10 cellular contexts compared by ENCODE assay signal in the genomic region with DNA sequence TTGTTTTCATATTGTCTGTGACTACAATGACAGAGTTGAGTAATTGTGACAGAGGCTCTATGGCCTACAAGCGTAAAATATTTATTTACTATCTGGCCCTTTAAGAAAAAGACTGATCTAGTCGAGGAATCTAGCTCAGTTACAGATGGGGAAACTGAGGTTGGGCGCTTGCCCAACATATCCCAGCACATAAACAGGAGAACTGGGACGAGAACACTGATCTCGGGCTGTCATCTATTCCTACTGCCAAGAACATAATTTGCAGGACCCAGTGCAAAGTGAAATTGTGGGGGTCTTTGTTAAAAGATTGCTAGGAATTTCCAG. TPM values are rescaled to one million over a fixed set of nuclear protein-coding genes. Genes with fewer than 3 reads are reported as not detected.
DNase-seq lines count a peak whose midpoint lies in the region; ATAC-seq and TF ChIP-seq lines count a peak whose summit lies in the region.
"Had no signal": no experiment of that assay in that cellular context is flagged by ENCODE, and none has a peak within 500 bp of the region (broad histone marks: within the 10 kb centered on the region; RNA-seq: fewer than 3 reads in every experiment).

No MANE protein-coding gene starts in this region.

- no peak for DNase-seq in activated T-cell treated with anti-CD3 and anti-CD28 coated beads, Interleukin-2, amount 50 U/mL, for 24 hours
- DNase-seq in activated T-cell treated with anti-CD3 and anti-CD28 coated beads, Interleukin-2, amount 50 U/mL, for 1 hour = no peak
- DNase-seq in right lobe of liver = peak in 1 of 3 donors; percentile 32
- no peak for DNase-seq in thoracic aorta (ENCODE audit: low spot score)
- DNase-seq in stimulated activated CD4-positive, alpha-beta T cell treated with anti-CD3 and anti-CD28 coated beads, Interleukin-2, amount 100 ng/mL, for 24 hours = no peak
- DNase-seq in AG08396 (ENCODE audit: low spot score) = no peak
- no peak for DNase-seq in SJCRH30
- DNase-seq: NCI-H187 treated with DMSO at 0.1 percent for 48 hours had no signal

- H3K27ac ChIP-seq in VCaP (no peak overlapping the region), right lobe of liver (peak overlapping the region in 2 of 3 donors; percentile 90 to 99), thoracic aorta (peak overlapping the region in 1 of 2 donors; percentile 98), SJCRH30 (no peak overlapping the region)

- WGBS in right lobe of liver (ENCODE audit: insufficient coverage, low coverage, low lambda C conversion rate, missing lambda C conversion rate) = 17% methylated on average over 4 of the region's 5 CpGs

- peaks cover 19% of the 10 kb centered on the region for H3K4me1 Mint-ChIP-seq in activated T-cell treated with anti-CD3 and anti-CD28 coated beads, Interleukin-2, amount 50 U/mL, for 24 hours (ENCODE audit: low read depth)

- H3K4me1 ChIP-seq in right lobe of liver (peaks cover 0 to 53% (median 25%) of the 10 kb centered on the region in 4 donors), thoracic aorta (ENCODE audit: control insufficient read depth in 1 of 2, low read depth in 2 of 2) (peaks cover 28 to 32% of the 10 kb centered on the region in 2 donors), SJCRH30 (peaks cover 3% of the 10 kb centered on the region; the same call in 1 of the 2 replicates)

- H3K4me3 ChIP-seq in right lobe of liver (no peak overlapping the region), thoracic aorta (peak overlapping the region; percentile 87), SJCRH30 (no peak overlapping the region)

- H3K27me3 Mint-ChIP-seq in activated T-cell treated with anti-CD3 and anti-CD28 coated beads, Interleukin-2, amount 50 U/mL, for 24 hours = peaks cover 2% of the 10 kb centered on the region

- H3K27me3 ChIP-seq in right lobe of liver (no peaks in the 10 kb centered on the region), thoracic aorta (replicated peaks; ENCODE audit: insufficient read depth) (no peaks in the 10 kb centered on the region), SJCRH30 (peaks cover 11% of the 10 kb centered on the region; the same call in 1 of the 2 replicates)

- ATAC-seq in right lobe of liver (no peak), thoracic aorta (ENCODE audit: insufficient number of reproducible peaks, low FRiP score, low read depth) (no peak)

- H3K9me3 ChIP-seq in right lobe of liver (no peaks in the 10 kb centered on the region), thoracic aorta (no peaks in the 10 kb centered on the region), SJCRH30 (replicated peaks) (no peaks in the 10 kb centered on the region)
- H3K9me3 ChIP-seq: SK-N-SH had no signal

- peak overlapping the region; percentile 61 for H3K27ac Mint-ChIP-seq in activated T-cell treated with anti-CD3 and anti-CD28 coated beads, Interleukin-2, amount 50 U/mL, for 24 hours

- peaks cover 22% of the 10 kb centered on the region for H3K36me3 Mint-ChIP-seq in activated T-cell treated with anti-CD3 and anti-CD28 coated beads, Interleukin-2, amount 50 U/mL, for 24 hours (ENCODE audit: low read depth)

- intact Hi-C loops in right lobe of liver (cut with DNase I) = loop anchor here in 1 of 2 donors (5.0 kb wide), 1 partner anchor 239 kb away; no protein-coding TSS in a partner anchor

- H3K36me3 ChIP-seq in right lobe of liver = peaks cover 0 to 35% (median 7%) of the 10 kb centered on the region in 4 donors
- H3K36me3 ChIP-seq in thoracic aorta = peaks cover 30% of the 10 kb centered on the region
- no peaks in the 10 kb centered on the region for H3K36me3 ChIP-seq in SJCRH30

- no peaks in the 10 kb centered on the region for H3K9me3 Mint-ChIP-seq in activated T-cell treated with anti-CD3 and anti-CD28 coated beads, Interleukin-2, amount 50 U/mL, for 24 hours

- TF ChIP-seq POLR2A in right lobe of liver (IDR thresholded peaks at IDR 0.05) = no peak

- H3K4me3 Mint-ChIP-seq in activated T-cell treated with anti-CD3 and anti-CD28 coated beads, Interleukin-2, amount 50 U/mL, for 24 hours = no peak overlapping the region

- TF ChIP-seq CTCF in VCaP (conservative IDR thresholded peaks at IDR 0.05) (peak; percentile 52), right lobe of liver (IDR thresholded peaks at IDR 0.05) (peak in 1 of 4 donors; percentile 12), thoracic aorta (IDR thresholded peaks at IDR 0.05) (peak; percentile 17)

RNA-seq across cellular contexts. Expression of a gene that starts 1.9 kb away (rescaled TPM):
- total RNA-seq in right lobe of liver (10 to 100 TPM; 11.5 to 36.5 (median 18.5) TPM), thoracic aorta (10 to 100 TPM; 54.2 to 86.3 TPM)
- total RNA-seq in SJCRH30 (2014; rRNA removed; shearing (Covaris generic)) = 0.25 and 1.1 TPM in 2 replicates

RNA-seq across cellular contexts. Expression of a gene that starts 16.8 kb away (rescaled TPM):
- total RNA-seq in right lobe of liver = 10 to 100 TPM; 41.4 to 91.6 (median 59.8) TPM
- total RNA-seq in thoracic aorta = 10 to 100 TPM; 59.7 to 68.4 TPM
- 11.0 and 12.6 TPM in 2 replicates for total RNA-seq in SJCRH30 (2014; rRNA removed; shearing (Covaris generic))

RNA-seq across cellular contexts. Expression of a gene that starts 17.9 kb away (rescaled TPM):
- total RNA-seq in right lobe of liver (100 to 1,000 TPM; 122 to 232 (median 189) TPM), thoracic aorta (10 to 100 TPM; 78.4 to 89.7 TPM)
- total RNA-seq in SJCRH30 (2014; rRNA removed; shearing (Covaris generic)) = 12.0 and 12.6 TPM in 2 replicates

RNA-seq across cellular contexts. Expression of a gene that starts 46.1 kb away (rescaled TPM):
- 10 to 100 TPM in 4 of 6 experiments, 1 to 10 TPM in 2; 8.8 to 17.6 (median 11.5) TPM for total RNA-seq in right lobe of liver
- 10 to 100 TPM; 11.5 to 13.1 TPM for total RNA-seq in thoracic aorta
- 4.6 and 4.7 TPM in 2 replicates for total RNA-seq in SJCRH30 (2014; rRNA removed; shearing (Covaris generic))

RNA-seq across cellular contexts. Expression of a gene that starts 48.8 kb away (rescaled TPM):
- total RNA-seq in right lobe of liver (10 to 100 TPM; 13.3 to 33.0 (median 25.4) TPM), thoracic aorta (10 to 100 TPM; 54.0 to 65.5 TPM)
- 40.7 and 42.4 TPM in 2 replicates for total RNA-seq in SJCRH30 (2014; rRNA removed; shearing (Covaris generic))

Comparison
In these comparisons a context has a peak if more than half of its experiments do, and no peak if none do; other contexts are left out.
1. H3K27ac ChIP-seq: peak in right lobe of liver (2 of 3); none in VCaP (single experiment) and SJCRH30 (single experiment).